Comparison of ENCODE assay signal across 13 cellular contexts in genomic region chr12:3740840-3741239, GRCh38. TPM values are rescaled to one million over a fixed set of nuclear protein-coding genes. Genes with fewer than 3 reads are reported as not detected.
DNase-seq lines count a peak whose midpoint lies in the region; ATAC-seq lines count a peak whose summit lies in the region.
"Had no signal": no experiment of that assay in that cellular context is flagged by ENCODE, and none has a peak within 500 bp of the region (broad histone marks: within the 10 kb centered on the region; RNA-seq: fewer than 3 reads in every experiment).

No MANE protein-coding gene starts in this region.

- ATAC-seq in activated CD8-positive, alpha-beta memory T cell treated with anti-CD3 and anti-CD28 coated beads, Interleukin-2, amount 10 ng/mL, durations not matched to agents 7 days and 5 days, result no peak
- peak; percentile 81 for ATAC-seq in left colon
- ATAC-seq in stimulated activated naive B cell treated with anti-CD40 and anti-IgM and Interleukin-4, amounts not matched to agents 10 μg/mL and 1 μg/mL and 100 μg/mL, for 72 hours (replicated peaks), result no peak
- no peak for ATAC-seq in HG03039 (IDR thresholded peaks at IDR 0.05; ENCODE audit: unreplicated experiment)
- ATAC-seq: A549 had no signal

- intact Hi-C loops in left colon (cut with DNase I, micrococcal nuclease), result no loop called here

- DNase-seq in activated CD8-positive, alpha-beta memory T cell treated with anti-CD3 and anti-CD28 coated beads, Interleukin-2, amount 10 ng/mL, durations not matched to agents 7 days and 5 days, result peak; percentile 7
- DNase-seq in activated CD8-positive, alpha-beta memory T cell treated with anti-CD3 and anti-CD28 coated beads for 24 hours, result no peak
- DNase-seq in left colon (peak in 1 of 2 donors; percentile 4), hepatic stellate cell (ENCODE audit: low spot score) (no peak), NCI-H446 treated with DMSO at 0.1 percent for 48 hours (lab: John Stamatoyannopoulos, UW) (no peak)
- no peak for DNase-seq in stimulated activated naive B cell treated with anti-CD40 and anti-IgM and Interleukin-4, amounts not matched to agents 10 μg/mL and 1 μg/mL and 100 μg/mL, for 72 hours
- DNase-seq: AML-193; CD4-positive, alpha-beta memory T cell; GF-D8; GM23248 had no signal

- no peaks in the 10 kb centered on the region for H3K9me3 Mint-ChIP-seq in activated CD8-positive, alpha-beta memory T cell treated with anti-CD3 and anti-CD28 coated beads, Interleukin-2, amount 10 ng/mL, durations not matched to agents 7 days and 5 days (ENCODE audit: low read depth)
- H3K9me3 Mint-ChIP-seq in stimulated activated naive B cell treated with anti-CD40 and anti-IgM and Interleukin-4, amounts not matched to agents 10 μg/mL and 1 μg/mL and 100 μg/mL, for 72 hours, result no peaks in the 10 kb centered on the region
- H3K9me3 Mint-ChIP-seq: CD14-positive monocyte; CD4-positive, alpha-beta memory T cell had no signal

- no peak overlapping the region for H3K27ac Mint-ChIP-seq in activated CD8-positive, alpha-beta memory T cell treated with anti-CD3 and anti-CD28 coated beads, Interleukin-2, amount 10 ng/mL, durations not matched to agents 7 days and 5 days
- H3K27ac Mint-ChIP-seq in stimulated activated naive B cell treated with anti-CD40 and anti-IgM and Interleukin-4, amounts not matched to agents 10 μg/mL and 1 μg/mL and 100 μg/mL, for 72 hours, result peak overlapping the region; percentile 59

- H3K27me3 Mint-ChIP-seq in activated CD8-positive, alpha-beta memory T cell treated with anti-CD3 and anti-CD28 coated beads, Interleukin-2, amount 10 ng/mL, durations not matched to agents 7 days and 5 days, result no peaks in the 10 kb centered on the region
- H3K27me3 Mint-ChIP-seq in stimulated activated naive B cell treated with anti-CD40 and anti-IgM and Interleukin-4, amounts not matched to agents 10 μg/mL and 1 μg/mL and 100 μg/mL, for 72 hours, result no peaks in the 10 kb centered on the region
- H3K27me3 Mint-ChIP-seq: CD4-positive, alpha-beta memory T cell had no signal

- CTCF ChIA-PET in activated CD8-positive, alpha-beta memory T cell treated with anti-CD3 and anti-CD28 coated beads, Interleukin-2, amount 10 ng/mL, durations not matched to agents 7 days and 5 days (lab: Charles Lee), result interaction anchor here (1.3 to 6.7 kb wide), 3 partner anchors 12 to 89 kb away, joined by 3 to 59 read pairs (median 4); partner anchors contain the start of gene CRACR2A

- H3K36me3 Mint-ChIP-seq in activated CD8-positive, alpha-beta memory T cell treated with anti-CD3 and anti-CD28 coated beads, Interleukin-2, amount 10 ng/mL, durations not matched to agents 7 days and 5 days, result peaks cover 57% of the 10 kb centered on the region
- H3K36me3 Mint-ChIP-seq in stimulated activated naive B cell treated with anti-CD40 and anti-IgM and Interleukin-4, amounts not matched to agents 10 μg/mL and 1 μg/mL and 100 μg/mL, for 72 hours, result peaks cover 23 to 33% of the 10 kb centered on the region in 2 donors

- peaks cover 56% of the 10 kb centered on the region for H3K4me1 Mint-ChIP-seq in activated CD8-positive, alpha-beta memory T cell treated with anti-CD3 and anti-CD28 coated beads, Interleukin-2, amount 10 ng/mL, durations not matched to agents 7 days and 5 days
- peaks cover 10 to 15% of the 10 kb centered on the region in 2 donors for H3K4me1 Mint-ChIP-seq in stimulated activated naive B cell treated with anti-CD40 and anti-IgM and Interleukin-4, amounts not matched to agents 10 μg/mL and 1 μg/mL and 100 μg/mL, for 72 hours

- no peak overlapping the region for H3K4me3 Mint-ChIP-seq in activated CD8-positive, alpha-beta memory T cell treated with anti-CD3 and anti-CD28 coated beads, Interleukin-2, amount 10 ng/mL, durations not matched to agents 7 days and 5 days
- H3K4me3 Mint-ChIP-seq in stimulated activated naive B cell treated with anti-CD40 and anti-IgM and Interleukin-4, amounts not matched to agents 10 μg/mL and 1 μg/mL and 100 μg/mL, for 72 hours, result no peak overlapping the region
- H3K4me3 Mint-ChIP-seq: CD14-positive monocyte; CD4-positive, alpha-beta memory T cell had no signal

RNA-seq across cellular contexts. Expression of gene CRACR2A, which starts 12.1 kb away (rescaled TPM):
- 10 to 100 TPM; 36.5 to 52.0 TPM for total RNA-seq in activated CD8-positive, alpha-beta memory T cell treated with anti-CD3 and anti-CD28 coated beads, Interleukin-2, amount 10 ng/mL, durations not matched to agents 7 days and 5 days
- 10 to 100 TPM; 63.3 to 68.5 TPM for total RNA-seq in left colon
